23 cellular contexts compared by ENCODE assay signal in the genomic region with DNA sequence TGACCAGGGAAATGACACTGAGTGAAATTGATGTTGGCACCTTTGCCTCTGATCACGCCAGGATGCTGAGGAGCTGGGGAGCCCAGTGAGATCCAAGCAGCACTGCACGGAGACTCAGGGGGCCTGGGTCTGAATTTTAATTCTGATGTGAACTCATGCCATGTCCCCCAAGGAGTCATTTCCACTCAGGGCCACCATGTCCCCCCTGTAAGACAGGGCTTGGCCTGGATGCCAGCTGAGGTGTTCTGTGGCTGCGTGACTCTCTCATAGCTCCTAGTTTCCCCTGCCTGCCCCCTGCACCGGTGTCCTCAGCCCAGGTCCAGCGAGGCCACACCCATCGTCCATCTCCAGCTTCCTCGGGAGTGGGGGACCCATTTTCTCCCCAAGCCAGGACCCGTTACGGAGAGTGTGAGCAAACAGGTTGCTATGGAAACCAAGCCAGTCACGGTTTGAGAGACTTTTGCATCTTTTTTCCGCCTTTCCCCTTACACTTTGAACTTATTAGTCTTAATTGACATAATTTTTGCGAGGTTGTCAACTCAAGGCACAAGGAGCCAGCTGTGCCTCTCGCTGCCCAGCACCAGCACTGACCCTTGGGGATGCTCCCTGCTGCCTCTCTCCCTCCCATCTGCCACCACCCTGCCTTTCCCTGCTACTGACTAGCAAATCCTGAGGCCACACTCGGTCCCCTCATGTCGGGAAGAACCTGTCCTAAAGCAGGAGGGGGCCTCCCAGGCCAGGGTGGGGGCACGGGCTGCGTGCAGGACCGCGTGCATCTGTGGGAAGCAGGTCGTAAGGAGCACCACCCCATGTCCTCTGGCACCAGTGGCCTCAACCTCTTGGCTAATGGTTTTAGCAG.
DNase-seq lines count a peak whose midpoint lies in the region; ATAC-seq and TF ChIP-seq lines count a peak whose summit lies in the region.
"Had no signal": no experiment of that assay in that cellular context is flagged by ENCODE, and none has a peak within 500 bp of the region (broad histone marks: within the 10 kb centered on the region; RNA-seq: fewer than 3 reads in every experiment).

No MANE protein-coding gene starts in this region.

- H3K4me3 ChIP-seq in neural cell (ENCODE audit: low read length) (peak overlapping the region; percentile 9), thyroid gland (replicated peaks in 1 of 3) (no peak overlapping the region)
- H3K4me3 ChIP-seq: GM23338, SK-N-MC had no signal

- no peak for TF ChIP-seq RAD21 in neural cell (conservative IDR thresholded peaks at IDR 0.05)

- DNase-seq in DMS 273 (lab: John Stamatoyannopoulos, UW; ENCODE audit: unreplicated experiment) (peak; percentile 41), DMS 273 treated with DMSO at 0.1 percent for 48 hours (lab: John Stamatoyannopoulos, UW) (no peak), natural killer cell (no peak), thyroid gland (no peak)
- DNase-seq in natural killer cell treated with Interleukin-12 subunit alpha and Interleukin-12 subunit beta and Interleukin-15 and Interleukin-18, amount 100 ng/mL, for 72 hours (ENCODE audit: low spot score): peak; percentile 49
- DNase-seq: CD8-positive, alpha-beta memory T cell; NCI-H1048; NCI-H1694; NCI-H2029 treated with DMSO at 0.1 percent for 48 hours; NCI-H2171 treated with DMSO at 0.1 percent for 48 hours; NCI-H446; NCI-H526 treated with DMSO at 0.1 percent for 48 hours; SIG-M5 had no signal

- H3K27ac Mint-ChIP-seq in natural killer cell treated with Interleukin-12 subunit alpha and Interleukin-12 subunit beta and Interleukin-15 and Interleukin-18, amount 100 ng/mL, for 72 hours: no peak overlapping the region
- no peak overlapping the region for H3K27ac Mint-ChIP-seq in natural killer cell
- H3K27ac Mint-ChIP-seq: B cell; CD8-positive, alpha-beta memory T cell; GM23338; IgD-negative memory B cell had no signal

- H3K27ac ChIP-seq in neural cell (ENCODE audit: low read length) (peak overlapping the region; percentile 33), thyroid gland (no peak overlapping the region)
- H3K27ac ChIP-seq: 22Rv1, C4-2B, HL-60, SK-N-MC had no signal

- no peaks in the 10 kb centered on the region for H3K36me3 Mint-ChIP-seq in natural killer cell treated with Interleukin-12 subunit alpha and Interleukin-12 subunit beta and Interleukin-15 and Interleukin-18, amount 100 ng/mL, for 72 hours
- no peaks in the 10 kb centered on the region for H3K36me3 Mint-ChIP-seq in natural killer cell
- H3K36me3 Mint-ChIP-seq: CD8-positive, alpha-beta memory T cell had no signal

- H3K9me2 ChIP-seq in neural cell (ENCODE audit: insufficient read depth, low read length): no peaks in the 10 kb centered on the region

- H3K9me3 ChIP-seq in neural cell (ENCODE audit: low read length) (no peaks in the 10 kb centered on the region), thyroid gland (no peaks in the 10 kb centered on the region)

- H3K36me3 ChIP-seq in neural cell (ENCODE audit: insufficient read depth, low read length) (no peaks in the 10 kb centered on the region), thyroid gland (no peaks in the 10 kb centered on the region)

- intact Hi-C loops in natural killer cell (cut with micrococcal nuclease): no loop called here
- intact Hi-C loops in thyroid gland (cut with DNase I): no loop called here

- peak overlapping the region; percentile 4 for H3K9ac ChIP-seq in neural cell (ENCODE audit: low read length)

- no peaks in the 10 kb centered on the region for H3K9me3 Mint-ChIP-seq in natural killer cell treated with Interleukin-12 subunit alpha and Interleukin-12 subunit beta and Interleukin-15 and Interleukin-18, amount 100 ng/mL, for 72 hours
- no peaks in the 10 kb centered on the region for H3K9me3 Mint-ChIP-seq in natural killer cell
- H3K9me3 Mint-ChIP-seq: CD8-positive, alpha-beta memory T cell; GM23338; IgD-negative memory B cell had no signal

- no peak for ATAC-seq in natural killer cell treated with Interleukin-12 subunit alpha and Interleukin-12 subunit beta and Interleukin-15 and Interleukin-18, amount 100 ng/mL, for 72 hours
- ATAC-seq in natural killer cell (no peak), GM18858 (IDR thresholded peaks at IDR 0.05; ENCODE audit: unreplicated experiment) (no peak), GM18873 (IDR thresholded peaks at IDR 0.05; ENCODE audit: low FRiP score, unreplicated experiment) (no peak)
- ATAC-seq: GM23338 had no signal

- H3K27me3 ChIP-seq in neural cell (ENCODE audit: insufficient read depth, low read depth, low read length) (no peaks in the 10 kb centered on the region), thyroid gland (no peaks in the 10 kb centered on the region)

- TF ChIP-seq POLR2A in thyroid gland (IDR thresholded peaks at IDR 0.05): no peak

- no peak overlapping the region for H3K4me3 Mint-ChIP-seq in natural killer cell treated with Interleukin-12 subunit alpha and Interleukin-12 subunit beta and Interleukin-15 and Interleukin-18, amount 100 ng/mL, for 72 hours
- no peak overlapping the region for H3K4me3 Mint-ChIP-seq in natural killer cell
- H3K4me3 Mint-ChIP-seq: B cell; CD8-positive, alpha-beta memory T cell; GM23338; IgD-negative memory B cell had no signal

- no peak overlapping the region for H3K4me2 ChIP-seq in neural cell (ENCODE audit: low read length)
- H3K4me2 ChIP-seq: GM23338 had no signal

- no peaks in the 10 kb centered on the region for H3K79me2 ChIP-seq in neural cell (replicated peaks; ENCODE audit: insufficient read depth, low read length)

- no peaks in the 10 kb centered on the region for H3K4me1 Mint-ChIP-seq in natural killer cell treated with Interleukin-12 subunit alpha and Interleukin-12 subunit beta and Interleukin-15 and Interleukin-18, amount 100 ng/mL, for 72 hours (ENCODE audit: low read depth in 2 of 2)
- no peaks in the 10 kb centered on the region for H3K4me1 Mint-ChIP-seq in natural killer cell
- H3K4me1 Mint-ChIP-seq: B cell; CD8-positive, alpha-beta memory T cell had no signal

- H3F3A ChIP-seq in neural cell (ENCODE audit: insufficient read depth, low read length, poor library complexity, severe bottlenecking): no peaks in the 10 kb centered on the region

- H3K4me1 ChIP-seq in thyroid gland: no peaks in the 10 kb centered on the region

- H4K20me1 ChIP-seq in neural cell (ENCODE audit: insufficient read depth): no peaks in the 10 kb centered on the region

- H2AFZ ChIP-seq in neural cell (ENCODE audit: low read depth, low read length): no peak overlapping the region
- H2AFZ ChIP-seq: GM23338 had no signal

- no peak for TF ChIP-seq EP300 in neural cell (conservative IDR thresholded peaks at IDR 0.05; ENCODE audit: poor library complexity, severe bottlenecking)

- peaks cover 6 to 12% of the 10 kb centered on the region in 2 donors for H3K27me3 Mint-ChIP-seq in natural killer cell treated with Interleukin-12 subunit alpha and Interleukin-12 subunit beta and Interleukin-15 and Interleukin-18, amount 100 ng/mL, for 72 hours
- H3K27me3 Mint-ChIP-seq in natural killer cell (ENCODE audit: low read depth in 2 of 2): peaks cover 3 to 16% of the 10 kb centered on the region in 2 donors
- H3K27me3 Mint-ChIP-seq: B cell, IgD-negative memory B cell had no signal

- WGBS in thyroid gland, 2 donors: 66 to 70% methylated on average over 18 to 19 of the region's 20 CpGs

- TF ChIP-seq CTCF in natural killer cell (IDR thresholded peaks at IDR 0.05) (no peak), neural cell (IDR thresholded peaks at IDR 0.05; ENCODE audit: poor library complexity, severe bottlenecking) (no peak), thyroid gland (IDR thresholded peaks at IDR 0.05) (no peak)

TF ChIP-seq in neural cell, 6 proteins besides CTCF, POLR2A, EP300 and RAD21:
- TF ChIP-seq, protein P1, sequence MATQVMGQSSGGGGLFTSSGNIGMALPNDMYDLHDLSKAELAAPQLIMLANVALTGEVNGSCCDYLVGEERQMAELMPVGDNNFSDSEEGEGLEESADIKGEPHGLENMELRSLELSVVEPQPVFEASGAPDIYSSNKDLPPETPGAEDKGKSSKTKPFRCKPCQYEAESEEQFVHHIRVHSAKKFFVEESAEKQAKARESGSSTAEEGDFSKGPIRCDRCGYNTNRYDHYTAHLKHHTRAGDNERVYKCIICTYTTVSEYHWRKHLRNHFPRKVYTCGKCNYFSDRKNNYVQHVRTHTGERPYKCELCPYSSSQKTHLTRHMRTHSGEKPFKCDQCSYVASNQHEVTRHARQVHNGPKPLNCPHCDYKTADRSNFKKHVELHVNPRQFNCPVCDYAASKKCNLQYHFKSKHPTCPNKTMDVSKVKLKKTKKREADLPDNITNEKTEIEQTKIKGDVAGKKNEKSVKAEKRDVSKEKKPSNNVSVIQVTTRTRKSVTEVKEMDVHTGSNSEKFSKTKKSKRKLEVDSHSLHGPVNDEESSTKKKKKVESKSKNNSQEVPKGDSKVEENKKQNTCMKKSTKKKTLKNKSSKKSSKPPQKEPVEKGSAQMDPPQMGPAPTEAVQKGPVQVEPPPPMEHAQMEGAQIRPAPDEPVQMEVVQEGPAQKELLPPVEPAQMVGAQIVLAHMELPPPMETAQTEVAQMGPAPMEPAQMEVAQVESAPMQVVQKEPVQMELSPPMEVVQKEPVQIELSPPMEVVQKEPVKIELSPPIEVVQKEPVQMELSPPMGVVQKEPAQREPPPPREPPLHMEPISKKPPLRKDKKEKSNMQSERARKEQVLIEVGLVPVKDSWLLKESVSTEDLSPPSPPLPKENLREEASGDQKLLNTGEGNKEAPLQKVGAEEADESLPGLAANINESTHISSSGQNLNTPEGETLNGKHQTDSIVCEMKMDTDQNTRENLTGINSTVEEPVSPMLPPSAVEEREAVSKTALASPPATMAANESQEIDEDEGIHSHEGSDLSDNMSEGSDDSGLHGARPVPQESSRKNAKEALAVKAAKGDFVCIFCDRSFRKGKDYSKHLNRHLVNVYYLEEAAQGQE (IDR thresholded peaks at IDR 0.05; ENCODE audit: borderline replicate concordance): no peak
- TF ChIP-seq POLR2AphosphoS5 (IDR thresholded peaks at IDR 0.05) (no peak), TAF1 (IDR thresholded peaks at IDR 0.05; ENCODE audit: low read depth) (no peak), EZH2 (IDR thresholded peaks at IDR 0.05; ENCODE audit: borderline replicate concordance, insufficient read depth, low read length, poor library complexity, severe bottlenecking) (no peak), MXI1 (conservative IDR thresholded peaks at IDR 0.05; ENCODE audit: poor library complexity, severe bottlenecking) (no peak), SMC3 (conservative IDR thresholded peaks at IDR 0.05; ENCODE audit: poor library complexity) (no peak)
TF ChIP-seq in neural cell: peak in this region for 0.

Comparison
In these comparisons a context has a peak if more than half of its experiments do, and no peak if none do; other contexts are left out.
1. DNase-seq: peak in DMS 273 (single experiment) and natural killer cell treated with Interleukin-12 subunit alpha and Interleukin-12 subunit beta and Interleukin-15 and Interleukin-18, amount 100 ng/mL, for 72 hours (single experiment); none in DMS 273 treated with DMSO at 0.1 percent for 48 hours (single experiment), natural killer cell (single experiment) and thyroid gland (0 of 2).